ENCODE assay signal across 29 cellular contexts in the genomic region with DNA sequence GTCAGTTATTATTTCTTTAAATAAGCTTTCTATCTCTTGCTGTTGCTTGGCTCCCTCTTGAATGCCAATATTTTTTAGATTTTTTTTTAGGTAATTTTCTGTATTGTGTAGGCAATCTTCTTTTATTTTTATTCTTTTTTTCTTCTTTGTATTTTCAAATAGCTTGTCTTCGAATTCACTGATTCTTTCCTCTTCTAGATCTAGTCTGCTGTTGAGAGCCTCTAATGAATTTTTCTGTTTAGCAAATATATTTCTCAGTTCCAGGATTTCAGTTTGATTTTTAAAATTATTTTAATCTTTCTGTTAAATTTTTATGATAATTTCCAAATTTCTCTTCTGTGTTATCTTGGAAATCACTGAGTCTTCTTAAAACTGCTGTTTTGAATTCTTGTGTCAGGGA.
"Had no signal": no experiment of that assay in that cellular context is flagged by ENCODE, and none has a peak within 500 bp of the region (broad histone marks: within the 10 kb centered on the region; RNA-seq: fewer than 3 reads in every experiment).

No MANE protein-coding gene starts in this region.

- H3K36me3 Mint-ChIP-seq: stimulated activated effector memory CD8-positive, alpha-beta T cell treated with anti-CD3 and anti-CD28 coated beads, Interleukin-12 subunit alpha, Interleukin-12 subunit beta, amount 100 ng/mL, for 72 hours had no signal

- DNase-seq: nephron progenitor cell; occipital lobe; ovary; posterior cingulate gyrus; psoas muscle; right cardiac atrium; right lobe of liver; sigmoid colon; small intestine; stimulated activated CD4-positive, alpha-beta T cell treated with anti-CD3 and anti-CD28 coated beads, Interleukin-15, amount 100 ng/mL, for 24 hours; stimulated activated CD4-positive, alpha-beta T cell treated with anti-CD3 and anti-CD28 coated beads, Interleukin-2, amount 100 ng/mL, for 24 hours; stimulated activated CD4-positive, alpha-beta T cell treated with anti-CD3 and anti-CD28 coated beads, Interleukin-2, amount 100 ng/mL, for 48 hours; stimulated activated CD4-positive, alpha-beta T cell treated with anti-CD3 and anti-CD28 coated beads, Interleukin-4, amount 100 ng/mL, for 24 hours; stimulated activated naive B cell treated with anti-CD40 and anti-IgM and Interleukin-4, amounts not matched to agents 10 μg/mL and 1 μg/mL and 100 μg/mL, for 72 hours; stimulated activated naive CD4-positive, alpha-beta T cell treated with Interleukin-2 at 50 U/mL for 16 hours; stomach; thyroid gland; trophoblast cell; upper lobe of left lung had no signal

- H3K79me2 ChIP-seq: parathyroid adenoma had no signal

- FAIRE-seq: small intestine, urothelium cell line had no signal

- H3K9me3 ChIP-seq: ovary, psoas muscle, right lobe of liver, thyroid gland had no signal

- H3K4me1 ChIP-seq: parathyroid adenoma, psoas muscle, right lobe of liver, sigmoid colon, stomach, thyroid gland, tibial nerve, upper lobe of left lung, vagina had no signal

- H3K4me1 Mint-ChIP-seq: nephron progenitor cell; neural crest cell; stimulated activated effector memory CD8-positive, alpha-beta T cell treated with anti-CD3 and anti-CD28 coated beads, Interleukin-12 subunit alpha, Interleukin-12 subunit beta, amount 100 ng/mL, for 72 hours; stimulated activated naive B cell treated with anti-CD40 and anti-IgM and Interleukin-4, amounts not matched to agents 10 μg/mL and 1 μg/mL and 100 μg/mL, for 72 hours had no signal

- H3K27me3 Mint-ChIP-seq: natural killer cell treated with Interleukin-12 subunit alpha and Interleukin-12 subunit beta and Interleukin-15 and Interleukin-18, amount 100 ng/mL, for 72 hours; progenitor cell of endocrine pancreas; stimulated activated naive CD8-positive, alpha-beta T cell treated with anti-CD3 and anti-CD28 coated beads, Interleukin-15, Interleukin-2, amounts not matched to agents 100 ng/mL and 50 ng/mL, for 24 hours had no signal

- H3K27ac Mint-ChIP-seq: natural killer cell treated with Interleukin-12 subunit alpha and Interleukin-12 subunit beta and Interleukin-15 and Interleukin-18, amount 100 ng/mL, for 72 hours; nephron progenitor cell; progenitor cell of endocrine pancreas; stimulated activated effector memory CD8-positive, alpha-beta T cell treated with anti-CD3 and anti-CD28 coated beads, Interleukin-12 subunit alpha, Interleukin-12 subunit beta, amount 100 ng/mL, for 72 hours; stimulated activated naive B cell treated with anti-CD40 and anti-IgM and Interleukin-4, amounts not matched to agents 10 μg/mL and 1 μg/mL and 100 μg/mL, for 72 hours; stimulated activated naive CD8-positive, alpha-beta T cell treated with anti-CD3 and anti-CD28 coated beads, Interleukin-15, Interleukin-2, amounts not matched to agents 100 ng/mL and 50 ng/mL, for 24 hours had no signal

- H2AFZ ChIP-seq: parathyroid adenoma had no signal

- H3K4me3 ChIP-seq: ovary, psoas muscle, right lobe of liver, sigmoid colon, stomach, thoracic aorta, thyroid gland, tibial nerve, upper lobe of left lung, vagina had no signal

- H3K27me3 ChIP-seq: ovary, right lobe of liver, sigmoid colon, stomach, thyroid gland, tibial nerve, upper lobe of left lung, vagina had no signal

- H3K36me3 ChIP-seq: ovary, right lobe of liver, sigmoid colon, stomach, thoracic aorta, thyroid gland, tibial nerve, upper lobe of left lung, vagina had no signal

- H3K4me3 Mint-ChIP-seq: natural killer cell treated with Interleukin-12 subunit alpha and Interleukin-12 subunit beta and Interleukin-15 and Interleukin-18, amount 100 ng/mL, for 72 hours; nephron progenitor cell; neural crest cell; stimulated activated effector memory CD8-positive, alpha-beta T cell treated with anti-CD3 and anti-CD28 coated beads, Interleukin-12 subunit alpha, Interleukin-12 subunit beta, amount 100 ng/mL, for 72 hours; stimulated activated naive B cell treated with anti-CD40 and anti-IgM and Interleukin-4, amounts not matched to agents 10 μg/mL and 1 μg/mL and 100 μg/mL, for 72 hours; stimulated activated naive CD8-positive, alpha-beta T cell treated with anti-CD3 and anti-CD28 coated beads, Interleukin-15, Interleukin-2, amounts not matched to agents 100 ng/mL and 50 ng/mL, for 24 hours had no signal

- H3K27ac ChIP-seq: ovary, parathyroid adenoma, psoas muscle, right lobe of liver, sigmoid colon, stomach, thoracic aorta, thyroid gland, tibial nerve, upper lobe of left lung, vagina had no signal

- ATAC-seq: natural killer cell treated with Interleukin-12 subunit alpha and Interleukin-12 subunit beta and Interleukin-15 and Interleukin-18, amount 100 ng/mL, for 72 hours; psoas muscle; right cardiac atrium; right lobe of liver; stimulated activated effector memory CD8-positive, alpha-beta T cell treated with anti-CD3 and anti-CD28 coated beads, Interleukin-12 subunit alpha, Interleukin-12 subunit beta, amount 100 ng/mL, for 72 hours; stimulated activated naive B cell treated with anti-CD40 and anti-IgM and Interleukin-4, amounts not matched to agents 10 μg/mL and 1 μg/mL and 100 μg/mL, for 72 hours had no signal

- H3K9ac ChIP-seq: parathyroid adenoma had no signal
